Comparison of ENCODE assay signal across 17 cellular contexts in the genomic region with DNA sequence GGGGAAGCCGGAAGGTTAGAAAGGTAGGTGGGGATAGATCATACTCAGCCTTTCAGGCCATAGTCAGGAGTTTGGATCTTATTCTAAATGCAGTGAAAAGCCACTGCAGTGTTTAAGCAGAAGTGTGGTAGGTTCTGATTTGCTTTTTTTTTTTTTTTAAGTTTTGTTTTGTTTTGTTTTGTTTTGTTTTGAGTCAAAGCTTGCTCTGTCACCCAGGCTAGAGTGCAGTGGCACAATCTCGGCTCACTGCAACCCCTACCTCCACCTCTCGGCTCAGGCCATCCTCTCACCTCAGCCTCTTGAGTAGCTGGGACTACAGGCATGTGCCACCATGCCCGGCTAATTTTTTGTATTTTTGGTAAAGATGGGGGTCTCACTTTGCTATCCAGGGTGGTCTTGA.
"Had no signal": no experiment of that assay in that cellular context is flagged by ENCODE, and none has a peak within 500 bp of the region (broad histone marks: within the 10 kb centered on the region; RNA-seq: fewer than 3 reads in every experiment).

No MANE protein-coding gene starts in this region.

- DNase-seq: dermis blood vessel endothelial cell; dorsolateral prefrontal cortex; effector CD4-positive, alpha-beta T cell; effector memory CD4-positive, alpha-beta T cell; foreskin keratinocyte; glutamatergic neuron; head of caudate nucleus; heart right ventricle; hippocampal formation; left cardiac atrium; left lung; left ventricle myocardium superior; lower lobe of right lung; mesendoderm; midbrain had no signal

- H3K9me3 ChIP-seq: esophagus muscularis mucosa, left lung, lower lobe of right lung had no signal

- H3K4me3 ChIP-seq: coronary artery, dorsolateral prefrontal cortex, esophagus muscularis mucosa, heart right ventricle, left lung, lower lobe of right lung had no signal

- H3K4me1 ChIP-seq: foreskin keratinocyte, left lung, lower lobe of right lung had no signal

- H3K36me3 ChIP-seq: esophagus muscularis mucosa, left lung, lower lobe of right lung had no signal

- ATAC-seq: foreskin keratinocyte, heart right ventricle, left cardiac atrium, left lung, left ventricle myocardium superior, lower lobe of right lung had no signal

- H3K27me3 ChIP-seq: dorsolateral prefrontal cortex, esophagus muscularis mucosa, foreskin keratinocyte, heart right ventricle, left lung had no signal

- H3K27ac ChIP-seq: coronary artery, esophagus muscularis mucosa, foreskin keratinocyte, heart right ventricle, left lung, lower lobe of right lung had no signal
